Comparison of ENCODE assay signal across 23 cellular contexts in genomic region chr16:79580465-79581200, GRCh38.
"Had no signal": no experiment of that assay in that cellular context is flagged by ENCODE, and none has a peak within 500 bp of the region (broad histone marks: within the 10 kb centered on the region; RNA-seq: fewer than 3 reads in every experiment).

No MANE protein-coding gene starts in this region.

- H2AFZ ChIP-seq: hepatocyte had no signal

- H3K36me3 ChIP-seq: tibial nerve had no signal

- FAIRE-seq: urothelium cell line had no signal

- H3K4me3 ChIP-seq: coronary artery, hepatocyte, tibial nerve had no signal

- ATAC-seq: activated CD4-positive, alpha-beta T cell treated with anti-CD3 and anti-CD28 coated beads for 36 hours; left ventricle myocardium superior; stimulated activated effector memory CD8-positive, alpha-beta T cell treated with anti-CD3 and anti-CD28 coated beads, Interleukin-12 subunit alpha, Interleukin-12 subunit beta, amount 100 ng/mL, for 72 hours; stimulated activated naive CD8-positive, alpha-beta T cell treated with anti-CD3 and anti-CD28 coated beads, Interleukin-15, amount 100 ng/mL, for 72 hours had no signal

- H3K9me3 ChIP-seq: tibial nerve had no signal

- H3K79me2 ChIP-seq: hepatocyte had no signal

- H3K4me3 Mint-ChIP-seq: activated B cell treated with CpG ODN at 0.5 μM for 24 hours; activated CD4-positive, alpha-beta T cell treated with anti-CD3 and anti-CD28 coated beads for 36 hours; activated naive CD4-positive, alpha-beta T cell treated with anti-CD3 and anti-CD28 coated beads for 36 hours; activated naive CD8-positive, alpha-beta T cell treated with anti-CD3 and anti-CD28 coated beads, Interleukin-2, amount 10 ng/mL, durations not matched to agents 7 days and 5 days; immature natural killer cell; stimulated activated effector memory CD8-positive, alpha-beta T cell treated with anti-CD3 and anti-CD28 coated beads, Interleukin-12 subunit alpha, Interleukin-12 subunit beta, amount 100 ng/mL, for 72 hours; stimulated activated naive CD8-positive, alpha-beta T cell treated with anti-CD3 and anti-CD28 coated beads, Interleukin-15, amount 100 ng/mL, for 72 hours had no signal

- H3K36me3 Mint-ChIP-seq: activated naive CD8-positive, alpha-beta T cell treated with anti-CD3 and anti-CD28 coated beads, Interleukin-2, amount 10 ng/mL, durations not matched to agents 7 days and 5 days; stimulated activated effector memory CD8-positive, alpha-beta T cell treated with anti-CD3 and anti-CD28 coated beads, Interleukin-12 subunit alpha, Interleukin-12 subunit beta, amount 100 ng/mL, for 72 hours had no signal

- H3K4me2 ChIP-seq: hepatocyte had no signal

- H3K27ac ChIP-seq: coronary artery, epithelial cell of prostate, hepatocyte had no signal

- H3K4me1 Mint-ChIP-seq: activated B cell treated with CpG ODN at 0.5 μM for 24 hours; activated CD4-positive, alpha-beta T cell treated with anti-CD3 and anti-CD28 coated beads for 36 hours; activated naive CD8-positive, alpha-beta T cell treated with anti-CD3 and anti-CD28 coated beads, Interleukin-2, amount 10 ng/mL, durations not matched to agents 7 days and 5 days; stimulated activated effector memory CD8-positive, alpha-beta T cell treated with anti-CD3 and anti-CD28 coated beads, Interleukin-12 subunit alpha, Interleukin-12 subunit beta, amount 100 ng/mL, for 72 hours; stimulated activated naive CD8-positive, alpha-beta T cell treated with anti-CD3 and anti-CD28 coated beads, Interleukin-15, amount 100 ng/mL, for 72 hours had no signal

- DNase-seq: activated B cell treated with CpG ODN at 0.5 μM for 24 hours; activated CD4-positive, alpha-beta T cell treated with anti-CD3 and anti-CD28 coated beads for 36 hours; activated CD4-positive, alpha-beta T cell treated with anti-CD3 and anti-CD28 coated beads, Interleukin-2, amount 50 U/mL, for 4 hours; activated CD8-positive, alpha-beta memory T cell treated with anti-CD3 and anti-CD28 coated beads, Interleukin-2, amount 50 U/mL, for 48 hours; activated effector memory CD4-positive, alpha-beta T cell treated with Interleukin-2 at 50 U/mL for 16 hours; activated naive CD4-positive, alpha-beta T cell treated with anti-CD3 and anti-CD28 coated beads for 36 hours; activated naive CD8-positive, alpha-beta T cell treated with anti-CD3 and anti-CD28 coated beads, Interleukin-2, amount 10 ng/mL, durations not matched to agents 7 days and 5 days; activated T-cell treated with anti-CD3 and anti-CD28 coated beads, Interleukin-2, amount 50 U/mL, for 48 hours; amniotic stem cell; cerebellar nuclear complex; foreskin fibroblast; immature natural killer cell; left ventricle myocardium superior; mammary epithelial cell; stimulated activated CD4-positive, alpha-beta T cell treated with anti-CD3 and anti-CD28 coated beads, Interleukin-12 subunit alpha, Interleukin-12 subunit beta, amount 100 ng/mL, for 4 hours; stimulated activated naive CD8-positive, alpha-beta T cell treated with anti-CD3 and anti-CD28 coated beads, Interleukin-15, amount 100 ng/mL, for 72 hours; T1000 had no signal

- H3K27me3 ChIP-seq: hepatocyte, tibial nerve had no signal

- H3K9me3 Mint-ChIP-seq: activated B cell treated with CpG ODN at 0.5 μM for 24 hours; activated naive CD4-positive, alpha-beta T cell treated with anti-CD3 and anti-CD28 coated beads for 36 hours; activated naive CD8-positive, alpha-beta T cell treated with anti-CD3 and anti-CD28 coated beads, Interleukin-2, amount 10 ng/mL, durations not matched to agents 7 days and 5 days; immature natural killer cell; stimulated activated effector memory CD8-positive, alpha-beta T cell treated with anti-CD3 and anti-CD28 coated beads, Interleukin-12 subunit alpha, Interleukin-12 subunit beta, amount 100 ng/mL, for 72 hours; stimulated activated naive CD8-positive, alpha-beta T cell treated with anti-CD3 and anti-CD28 coated beads, Interleukin-15, amount 100 ng/mL, for 72 hours had no signal

- H3K27ac Mint-ChIP-seq: activated B cell treated with CpG ODN at 0.5 μM for 24 hours; activated CD4-positive, alpha-beta T cell treated with anti-CD3 and anti-CD28 coated beads for 36 hours; activated naive CD4-positive, alpha-beta T cell treated with anti-CD3 and anti-CD28 coated beads for 36 hours; activated naive CD8-positive, alpha-beta T cell treated with anti-CD3 and anti-CD28 coated beads, Interleukin-2, amount 10 ng/mL, durations not matched to agents 7 days and 5 days; immature natural killer cell; stimulated activated effector memory CD8-positive, alpha-beta T cell treated with anti-CD3 and anti-CD28 coated beads, Interleukin-12 subunit alpha, Interleukin-12 subunit beta, amount 100 ng/mL, for 72 hours; stimulated activated naive CD8-positive, alpha-beta T cell treated with anti-CD3 and anti-CD28 coated beads, Interleukin-15, amount 100 ng/mL, for 72 hours had no signal
